Comparison of ENCODE assay signal across 8 cellular contexts in genomic region chr2:202237787-202238233, GRCh38. TPM values are rescaled to one million over a fixed set of nuclear protein-coding genes. Genes with fewer than 3 reads are reported as not detected.
A peak's percentile ranks its signal among the peaks of the same experiment; 100 is the strongest.
DNase-seq lines count a peak whose midpoint lies in the region; ATAC-seq and TF ChIP-seq lines count a peak whose summit lies in the region.

No MANE protein-coding gene starts in this region.

- peak overlapping the region; percentile 37; the same call in 1 of the 2 replicates for H3K27ac ChIP-seq in Karpas-422 (ENCODE audit: low read length)

- H3K79me2 ChIP-seq in Karpas-422 (ENCODE audit: low read length): peaks cover 55% of the 10 kb centered on the region

- H3K9ac ChIP-seq in Karpas-422 (ENCODE audit: low read length): peak overlapping the region; percentile 94

- H3K27me3 Mint-ChIP-seq in activated T-cell treated with anti-CD3 and anti-CD28 coated beads, Interleukin-2, amount 50 U/mL, for 4 hours (ENCODE audit: low read depth): no peaks in the 10 kb centered on the region
- peaks cover 10% of the 10 kb centered on the region for H3K27me3 Mint-ChIP-seq in nephron progenitor cell (ENCODE audit: low read depth, poor library complexity)

- peak overlapping the region; percentile 97 for H3K4me2 ChIP-seq in Karpas-422 (ENCODE audit: low read depth, low read length, poor library complexity, severe bottlenecking)

- peak overlapping the region; percentile 99 for H3K4me3 Mint-ChIP-seq in activated T-cell treated with anti-CD3 and anti-CD28 coated beads, Interleukin-2, amount 50 U/mL, for 4 hours
- H3K4me3 Mint-ChIP-seq in nephron progenitor cell: peak overlapping the region; percentile 99

- H3K4me1 ChIP-seq in Karpas-422 (ENCODE audit: low read length): peaks cover 24% of the 10 kb centered on the region

- H3K4me3 ChIP-seq in H7 (ENCODE audit: insufficient read depth, low read depth, low read length) (peak overlapping the region; percentile 95), Karpas-422 (ENCODE audit: low read length) (peak overlapping the region; percentile 93), fibroblast of villous mesenchyme (ENCODE audit: low read depth, low read length) (peak overlapping the region; percentile 97)

- TF ChIP-seq CTCF in fibroblast of villous mesenchyme (IDR thresholded peaks at IDR 0.05; ENCODE audit: insufficient read depth, low read depth, low read length) (peak; percentile 5), nephron progenitor cell (IDR thresholded peaks at IDR 0.05) (no peak)

- H3K36me3 Mint-ChIP-seq in activated T-cell treated with anti-CD3 and anti-CD28 coated beads, Interleukin-2, amount 50 U/mL, for 4 hours (ENCODE audit: insufficient read depth): no peaks in the 10 kb centered on the region
- peaks cover 11% of the 10 kb centered on the region for H3K36me3 Mint-ChIP-seq in nephron progenitor cell (ENCODE audit: low read depth)

- H3K36me3 ChIP-seq in H7 (replicated peaks; ENCODE audit: control insufficient read depth, insufficient read depth, low read length) (no peaks in the 10 kb centered on the region; the same call in 1 of the 2 replicates), Karpas-422 (ENCODE audit: insufficient read depth, low read length) (0 out of 2 replicates have a peak, but pooled peaks cover 4% of the 10 kb centered on the region)

- H3K27me3 ChIP-seq in H7 (ENCODE audit: control insufficient read depth, insufficient read depth, low read length) (no peaks in the 10 kb centered on the region), Karpas-422 (ENCODE audit: low read length) (no peaks in the 10 kb centered on the region)

- peak overlapping the region; percentile 55; the same call in 1 of the 2 replicates for H2AFZ ChIP-seq in Karpas-422 (ENCODE audit: low read length)

- H3K27ac Mint-ChIP-seq in nephron progenitor cell: peak overlapping the region; percentile 99

- peaks cover 40% of the 10 kb centered on the region for H3K4me1 Mint-ChIP-seq in activated T-cell treated with anti-CD3 and anti-CD28 coated beads, Interleukin-2, amount 50 U/mL, for 4 hours (ENCODE audit: low read depth)
- H3K4me1 Mint-ChIP-seq in nephron progenitor cell: peaks cover 30% of the 10 kb centered on the region

- H3K9me3 ChIP-seq in Karpas-422 (ENCODE audit: low read length): no peaks in the 10 kb centered on the region

- peaks cover 26% of the 10 kb centered on the region for H4K20me1 ChIP-seq in Karpas-422 (ENCODE audit: insufficient read depth, low read depth, low read length)

- H3K9me2 ChIP-seq in Karpas-422 (replicated peaks; ENCODE audit: insufficient read depth, low read length): no peaks in the 10 kb centered on the region

- peak; percentile 49 to 55 for ATAC-seq in activated T-cell treated with anti-CD3 and anti-CD28 coated beads, Interleukin-2, amount 50 U/mL, for 4 hours

- DNase-seq in activated T-cell treated with anti-CD3 and anti-CD28 coated beads for 24 hours (ENCODE audit: low read depth): peak; percentile 4
- no peak for DNase-seq in activated T-cell treated with anti-CD3 and anti-CD28 coated beads for 4 hours
- peak; percentile 66 for DNase-seq in H7
- DNase-seq in Karpas-422: peak; percentile 61
- no peak for DNase-seq in activated T-cell treated with anti-CD3 and anti-CD28 coated beads, Interleukin-2, amount 50 U/mL, for 4 hours
- DNase-seq in fibroblast of villous mesenchyme (ENCODE audit: low read depth): peak; percentile 63
- DNase-seq in nephron progenitor cell: peak; percentile 53
- no peak for DNase-seq in SHP77 treated with DMSO at 0.1 percent for 48 hours (lab: John Stamatoyannopoulos, UW)

- no peaks in the 10 kb centered on the region for H3K9me3 Mint-ChIP-seq in activated T-cell treated with anti-CD3 and anti-CD28 coated beads, Interleukin-2, amount 50 U/mL, for 4 hours
- H3K9me3 Mint-ChIP-seq in nephron progenitor cell: no peaks in the 10 kb centered on the region

RNA-seq across cellular contexts. Expression of gene SUMO1, which starts 0.6 kb away (rescaled TPM):
- 216 and 326 TPM in 2 replicates for total RNA-seq in H7 (2014; rRNA removed; shearing (Covaris generic))
- 89.8 and 170 TPM in 2 replicates for total RNA-seq in Karpas-422 (2014; rRNA removed; shearing (Covaris generic); ENCODE audit: low replicate concordance)
- total RNA-seq in activated T-cell treated with anti-CD3 and anti-CD28 coated beads, Interleukin-2, amount 50 U/mL, for 4 hours: 100 to 1,000 TPM in 2 of 3 donors, 10 to 100 TPM in 1; 96.6 to 110 (median 105) TPM
- total RNA-seq in fibroblast of villous mesenchyme: 109 and 167 TPM in 2 replicates

RNA-seq across cellular contexts. Expression of gene NOP58, which starts 27.8 kb away (rescaled TPM):
- total RNA-seq in H7 (2014; rRNA removed; shearing (Covaris generic)): 70.7 and 95.9 TPM in 2 replicates
- 68.3 and 103 TPM in 2 replicates for total RNA-seq in Karpas-422 (2014; rRNA removed; shearing (Covaris generic); ENCODE audit: low replicate concordance)
- total RNA-seq in activated T-cell treated with anti-CD3 and anti-CD28 coated beads, Interleukin-2, amount 50 U/mL, for 4 hours: 100 to 1,000 TPM; 349 to 393 (median 377) TPM
- 53.8 and 82.5 TPM in 2 replicates for total RNA-seq in fibroblast of villous mesenchyme

Comparison
In these comparisons a context has a peak if more than half of its experiments do, and no peak if none do; other contexts are left out.
1. DNase-seq: peak in activated T-cell treated with anti-CD3 and anti-CD28 coated beads for 24 hours (single experiment), H7 (single experiment), Karpas-422 (single experiment), fibroblast of villous mesenchyme (single experiment) and nephron progenitor cell (single experiment); none in activated T-cell treated with anti-CD3 and anti-CD28 coated beads for 4 hours (single experiment), activated T-cell treated with anti-CD3 and anti-CD28 coated beads, Interleukin-2, amount 50 U/mL, for 4 hours (single experiment) and SHP77 treated with DMSO at 0.1 percent for 48 hours (single experiment).
2. Peak in every context shown above with its lines, with median percentiles within 50 percentile points of each other: H3K4me3 ChIP-seq.